ENCODE assay signal across 6 cellular contexts in the genomic region with DNA sequence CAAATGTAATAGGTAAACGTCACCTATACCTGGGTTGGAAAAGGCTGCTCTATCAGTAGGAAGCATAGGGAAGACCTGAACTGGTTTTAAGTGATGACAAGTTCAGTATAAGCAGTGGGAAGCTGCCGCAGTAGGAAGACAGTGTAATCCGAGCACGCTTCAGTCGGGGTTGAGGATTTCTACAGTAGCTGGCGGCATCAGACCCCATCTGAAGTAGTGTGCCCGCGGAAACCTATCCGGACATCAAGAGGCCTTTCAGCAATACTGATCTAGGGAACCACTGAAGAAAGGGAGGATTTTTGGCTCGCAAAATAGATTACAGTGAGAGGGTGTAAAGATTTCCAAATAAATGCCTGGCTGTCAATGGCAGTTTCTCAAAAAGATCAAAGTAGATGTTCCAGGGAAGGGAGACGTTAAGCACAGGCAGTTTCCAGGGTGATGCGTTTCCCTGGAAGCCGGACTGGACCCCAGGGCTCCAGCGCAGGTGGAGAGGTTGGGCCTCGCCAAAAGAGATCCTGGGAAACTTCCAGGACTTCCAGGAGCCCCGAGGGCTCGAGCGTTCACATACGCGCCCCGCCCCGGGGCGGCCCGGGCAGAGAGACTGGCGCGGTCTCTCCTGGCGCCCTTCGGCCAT. TPM values are rescaled to one million over a fixed set of nuclear protein-coding genes. Genes with fewer than 3 reads are reported as not detected.
DNase-seq lines count a peak whose midpoint lies in the region; ATAC-seq and TF ChIP-seq lines count a peak whose summit lies in the region.

No MANE protein-coding gene starts in this region.

- H3K4me3 ChIP-seq in AG09309 (ENCODE audit: control insufficient read depth, low read depth, low read length) (peak overlapping the region; percentile 32), urinary bladder (ENCODE audit: low read depth, low read length) (peak overlapping the region; percentile 41)

- intact Hi-C loops in left cardiac atrium (cut with DNase I) = no loop called here

- ATAC-seq in left cardiac atrium = peak; percentile 3 to 5
- ATAC-seq in GM18907 (IDR thresholded peaks at IDR 0.05; ENCODE audit: unreplicated experiment) = no peak

- no peak for TF ChIP-seq CTCF in AG09309 (IDR thresholded peaks at IDR 0.05; ENCODE audit: control insufficient read depth, insufficient read depth, low read depth, low read length, missing control alignments)

- no peak overlapping the region for H3K27ac ChIP-seq in urinary bladder (ENCODE audit: low read depth)

- H3K4me1 ChIP-seq in urinary bladder (ENCODE audit: insufficient read depth) = no peaks in the 10 kb centered on the region

- no peaks in the 10 kb centered on the region for H3K36me3 ChIP-seq in urinary bladder (ENCODE audit: insufficient read depth)

- WGBS in urinary bladder = 10% methylated on average over 28 of the region's 28 CpGs

- DNase-seq in AG09309 (ENCODE audit: low read depth) (no peak), NCI-H526 (lab: John Stamatoyannopoulos, UW) (peak; percentile 40 to 68), left cardiac atrium (no peak), Kasumi-1 (lab: John Stamatoyannopoulos, UW) (no peak)

RNA-seq across cellular contexts. Expression of gene LOXL3, which starts 5.3 kb away (rescaled TPM):
- total RNA-seq in left cardiac atrium (1 to 10 TPM; 4.1 to 8.4 TPM), urinary bladder (14.6 TPM)
- polyA plus RNA-seq in urinary bladder = 8.6 TPM

RNA-seq across cellular contexts. Expression of gene DOK1, which starts 6.1 kb away (rescaled TPM):
- total RNA-seq in left cardiac atrium (10 to 100 TPM in 1 of 2 donors, 1 to 10 TPM in 1; 7.9 to 12.4 TPM), urinary bladder (6.0 TPM)
- polyA plus RNA-seq in urinary bladder = 18.7 TPM

RNA-seq across cellular contexts. Expression of gene HTRA2, which starts 18.7 kb away (rescaled TPM):
- 10 to 100 TPM; 28.7 to 29.3 TPM for total RNA-seq in left cardiac atrium
- total RNA-seq in urinary bladder = 25.1 TPM
- 37.3 TPM for polyA plus RNA-seq in urinary bladder

RNA-seq across cellular contexts. Expression of gene AUP1, which starts 18.9 kb away (rescaled TPM):
- total RNA-seq in left cardiac atrium (10 to 100 TPM; 62.2 to 78.3 TPM), urinary bladder (57.7 TPM)
- 112 TPM for polyA plus RNA-seq in urinary bladder

RNA-seq across cellular contexts. Expression of gene DQX1, which starts 22.4 kb away (rescaled TPM):
- total RNA-seq in left cardiac atrium = not detected
- total RNA-seq in urinary bladder = 0.37 TPM
- polyA plus RNA-seq in urinary bladder = 0.27 TPM

Comparison
In these comparisons a context has a peak if more than half of its experiments do, and no peak if none do; other contexts are left out.
1. DNase-seq: peak in NCI-H526 (2 of 2); none in AG09309 (single experiment), left cardiac atrium (single experiment) and Kasumi-1 (0 of 2).